In genomic region chr7:18420758-18421157, GRCh38 we compare ENCODE assay signal across 14 cellular contexts.
DNase-seq lines count a peak whose midpoint lies in the region; ATAC-seq, FAIRE-seq and TF ChIP-seq lines count a peak whose summit lies in the region.
"Had no signal": no experiment of that assay in that cellular context is flagged by ENCODE, and none has a peak within 500 bp of the region (broad histone marks: within the 10 kb centered on the region; RNA-seq: fewer than 3 reads in every experiment).

No MANE protein-coding gene starts in this region.

- no peaks in the 10 kb centered on the region for H3K36me3 ChIP-seq in WERI-Rb-1

- peak; percentile 33 for ATAC-seq in left colon
- no peak for ATAC-seq in GM21367 (IDR thresholded peaks at IDR 0.05; ENCODE audit: unreplicated experiment)
- no peak for ATAC-seq in HG02759 (IDR thresholded peaks at IDR 0.05; ENCODE audit: unreplicated experiment)
- ATAC-seq: T-cell had no signal

- peaks cover 2% of the 10 kb centered on the region for H3K9me3 ChIP-seq in WERI-Rb-1 (ENCODE audit: severe bottlenecking)

- H3K4me3 ChIP-seq in WERI-Rb-1 (ENCODE audit: low read depth, low read length): no peak overlapping the region

- H3K27me3 ChIP-seq in WERI-Rb-1 (ENCODE audit: insufficient read depth, low read depth, severe bottlenecking): no peaks in the 10 kb centered on the region

- DNase-seq in HPDE6-E6E7 (ENCODE audit: extremely low spot score): peak; percentile 63
- peak; percentile 12 for DNase-seq in WERI-Rb-1
- DNase-seq in left colon: no peak
- DNase-seq in activated effector memory CD4-positive, alpha-beta T cell treated with Interleukin-2 at 50 U/mL for 16 hours: no peak
- no peak for DNase-seq in RKO (ENCODE audit: low spot score)
- DNase-seq: activated CD4-positive, alpha-beta T cell treated with anti-CD3 and anti-CD28 coated beads, Interleukin-2, amount 50 U/mL, for 4 hours; activated gamma-delta T cell; caudate nucleus; stimulated activated CD4-positive, alpha-beta T cell treated with anti-CD3 and anti-CD28 coated beads, Interleukin-4, amount 100 ng/mL, for 1 hour; stimulated activated naive CD4-positive, alpha-beta T cell; T-cell had no signal

- peak overlapping the region; percentile 13; the same call in 1 of the 2 replicates for H3K27ac ChIP-seq in WERI-Rb-1

- intact Hi-C loops in left colon (cut with DNase I, micrococcal nuclease): no loop called here

- peak; percentile 91 for FAIRE-seq in G401.6 (lab: Jason Lieb, UNC)

- TF ChIP-seq CTCF in WERI-Rb-1 (IDR thresholded peaks at IDR 0.05; ENCODE audit: low read depth, low read length): no peak

Comparison
In these comparisons a context has a peak if more than half of its experiments do, and no peak if none do; other contexts are left out.
1. DNase-seq: peak in HPDE6-E6E7 (single experiment) and WERI-Rb-1 (single experiment); none in left colon (0 of 2), activated effector memory CD4-positive, alpha-beta T cell treated with Interleukin-2 at 50 U/mL for 16 hours (single experiment) and RKO (single experiment).